ENCODE assay signal across 8 cellular contexts in the genomic region with DNA sequence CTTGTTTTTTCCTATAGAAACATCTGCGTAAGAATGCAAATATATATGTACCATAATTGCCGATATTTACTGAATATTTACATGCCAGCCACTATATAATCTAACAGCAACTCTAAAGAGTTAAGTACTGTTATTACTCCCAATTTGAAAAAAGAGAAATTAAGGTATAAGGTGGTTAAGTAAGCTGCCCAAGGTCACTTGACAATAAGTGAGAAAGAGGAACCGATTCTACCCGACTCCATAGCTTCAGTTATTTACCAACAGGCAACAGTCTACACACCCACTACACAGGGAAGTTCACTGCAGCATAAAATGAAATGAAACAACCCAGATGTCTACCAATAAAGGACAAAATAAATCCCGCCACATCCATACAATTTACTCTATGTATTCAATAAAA. TPM values are rescaled to one million over a fixed set of nuclear protein-coding genes. Genes with fewer than 3 reads are reported as not detected.
A peak's percentile ranks its signal among the peaks of the same experiment; 100 is the strongest.
DNase-seq lines count a peak whose midpoint lies in the region; ATAC-seq and TF ChIP-seq lines count a peak whose summit lies in the region.

No MANE protein-coding gene starts in this region.

- peak overlapping the region; percentile 64 for H3K9ac ChIP-seq in H9 (ENCODE audit: extremely low read depth, insufficient read length, low read length)

- POLR2A ChIA-PET in activated B cell treated with CpG ODN at 0.5 μM for 24 hours (lab: Charles Lee), result interaction anchor here (0.7 to 3.2 kb wide), 6 partner anchors 22 to 289 kb away, joined by 3 to 23 read pairs (median 4); a partner anchor contains a TSS

- H3K27ac Mint-ChIP-seq in activated naive CD4-positive, alpha-beta T cell treated with anti-CD3 and anti-CD28 coated beads for 36 hours, result peak overlapping the region; percentile 18
- H3K27ac Mint-ChIP-seq in H9 (no peak overlapping the region; a peak in 1 of 7 replicates), activated B cell treated with CpG ODN at 0.5 μM for 24 hours (peak overlapping the region; percentile 81)
- H3K27ac Mint-ChIP-seq in stimulated activated naive CD8-positive, alpha-beta T cell treated with anti-CD3 and anti-CD28 coated beads, Interleukin-15, amount 100 ng/mL, for 72 hours, result peak overlapping the region; percentile 42 to 99

- H2BK20ac ChIP-seq in H9 (ENCODE audit: low read depth, low read length, poor library complexity, severe bottlenecking), result no peak overlapping the region

- H3K18ac ChIP-seq in H9 (ENCODE audit: insufficient read length, low read depth, low read length), result no peak overlapping the region

- no peaks in the 10 kb centered on the region for H3K9me3 ChIP-seq in H9 (ENCODE audit: control insufficient read depth, low read depth, low read length)
- H3K9me3 ChIP-seq in iPS DF 6.9 (ENCODE audit: control insufficient read depth, insufficient read depth, low read length), result no peaks in the 10 kb centered on the region

- H3K4me3 Mint-ChIP-seq in activated naive CD4-positive, alpha-beta T cell treated with anti-CD3 and anti-CD28 coated beads for 36 hours, result peak overlapping the region; percentile 89
- H3K4me3 Mint-ChIP-seq in H9 (peak overlapping the region; percentile 84 to 95), activated B cell treated with CpG ODN at 0.5 μM for 24 hours (peak overlapping the region; percentile 94)
- peak overlapping the region; percentile 74 to 90 for H3K4me3 Mint-ChIP-seq in stimulated activated naive CD8-positive, alpha-beta T cell treated with anti-CD3 and anti-CD28 coated beads, Interleukin-15, amount 100 ng/mL, for 72 hours

- no peak overlapping the region for H3K4ac ChIP-seq in H9 (ENCODE audit: low read depth, low read length)

- peaks cover 2% of the 10 kb centered on the region for H3K36me3 Mint-ChIP-seq in activated naive CD4-positive, alpha-beta T cell treated with anti-CD3 and anti-CD28 coated beads for 36 hours (ENCODE audit: low read depth)
- H3K36me3 Mint-ChIP-seq in H9 (ENCODE audit: insufficient read depth in 1 of 3, low read depth in 3 of 3), result peaks cover 6 to 11% (median 8%) of the 10 kb centered on the region in 3 experiments; a peak in 6 of 7 replicates
- peaks cover 4% of the 10 kb centered on the region for H3K36me3 Mint-ChIP-seq in activated B cell treated with CpG ODN at 0.5 μM for 24 hours (ENCODE audit: low read depth)

- H3K4me1 Mint-ChIP-seq in activated naive CD4-positive, alpha-beta T cell treated with anti-CD3 and anti-CD28 coated beads for 36 hours (ENCODE audit: low read depth), result peaks cover 15% of the 10 kb centered on the region
- H3K4me1 Mint-ChIP-seq in H9 (peaks cover 16 to 20% of the 10 kb centered on the region in 2 experiments), activated B cell treated with CpG ODN at 0.5 μM for 24 hours (peaks cover 38% of the 10 kb centered on the region)
- peaks cover 16% of the 10 kb centered on the region for H3K4me1 Mint-ChIP-seq in stimulated activated naive CD8-positive, alpha-beta T cell treated with anti-CD3 and anti-CD28 coated beads, Interleukin-15, amount 100 ng/mL, for 72 hours

- H3K27me3 ChIP-seq in H9 (ENCODE audit: insufficient read depth, low read length), result no peaks in the 10 kb centered on the region
- H3K27me3 ChIP-seq in iPS DF 6.9 (ENCODE audit: control insufficient read depth, insufficient read depth, low read length), result no peaks in the 10 kb centered on the region

- no peak overlapping the region for H4K91ac ChIP-seq in H9 (ENCODE audit: insufficient read length, low read depth, low read length)

- H3K23ac ChIP-seq in H9 (ENCODE audit: insufficient read length, low read depth, low read length), result no peak overlapping the region

- intact Hi-C loops in activated naive CD4-positive, alpha-beta T cell treated with anti-CD3 and anti-CD28 coated beads for 36 hours (cut with micrococcal nuclease), result loop anchor here (2.0 kb wide), 2 partner anchors 27 to 57 kb away; no protein-coding TSS in a partner anchor
- intact Hi-C loops in activated B cell treated with CpG ODN at 0.5 μM for 24 hours (cut with micrococcal nuclease), result no loop called here

- no CpG with 5 or more reads among the region's 5 CpGs for WGBS in H9 (ENCODE audit: extremely low coverage, insufficient read length, low lambda C conversion rate)
- WGBS in iPS DF 6.9 (ENCODE audit: insufficient coverage, insufficient read length), result no CpG with 5 or more reads among the region's 5 CpGs

- H3K27ac ChIP-seq in H9 (ENCODE audit: insufficient read length, low read depth, low read length), result no peak overlapping the region
- no peak overlapping the region for H3K27ac ChIP-seq in iPS DF 6.9 (ENCODE audit: low read length)

- no peaks in the 10 kb centered on the region for H3K27me3 Mint-ChIP-seq in activated naive CD4-positive, alpha-beta T cell treated with anti-CD3 and anti-CD28 coated beads for 36 hours (ENCODE audit: low read depth)
- H3K27me3 Mint-ChIP-seq in H9 (ENCODE audit: low read depth) (0 out of 2 replicates have a peak, but pooled peaks cover 2% of the 10 kb centered on the region), activated B cell treated with CpG ODN at 0.5 μM for 24 hours (no peaks in the 10 kb centered on the region)
- H3K27me3 Mint-ChIP-seq in stimulated activated naive CD8-positive, alpha-beta T cell treated with anti-CD3 and anti-CD28 coated beads, Interleukin-15, amount 100 ng/mL, for 72 hours, result no peaks in the 10 kb centered on the region

- H3K36me3 ChIP-seq in iPS DF 6.9 (ENCODE audit: control insufficient read depth, insufficient read depth, low read length), result no peaks in the 10 kb centered on the region

- H3K9me3 Mint-ChIP-seq in activated naive CD4-positive, alpha-beta T cell treated with anti-CD3 and anti-CD28 coated beads for 36 hours, result peaks cover 2% of the 10 kb centered on the region
- H3K9me3 Mint-ChIP-seq in H9 (no peaks in the 10 kb centered on the region; a peak in 1 of 5 replicates), activated B cell treated with CpG ODN at 0.5 μM for 24 hours (no peaks in the 10 kb centered on the region)
- peaks cover 0 to 4% of the 10 kb centered on the region in 2 donors for H3K9me3 Mint-ChIP-seq in stimulated activated naive CD8-positive, alpha-beta T cell treated with anti-CD3 and anti-CD28 coated beads, Interleukin-15, amount 100 ng/mL, for 72 hours

- H2BK120ac ChIP-seq in H9 (ENCODE audit: low read depth, low read length, poor library complexity, severe bottlenecking), result no peak overlapping the region

- H3K79me1 ChIP-seq in H9 (ENCODE audit: insufficient read depth, low read depth, low read length, poor library complexity, severe bottlenecking), result no peaks in the 10 kb centered on the region

- H3K4me2 ChIP-seq in H9 (ENCODE audit: insufficient read depth, insufficient read length, low read length), result peak overlapping the region; percentile 45

- no peak overlapping the region for H3T11ph ChIP-seq in H9 (ENCODE audit: low read length)

- TF ChIP-seq CTCF in H9 (conservative IDR thresholded peaks at IDR 0.05), result no peak
- no peak for TF ChIP-seq CTCF in activated B cell treated with CpG ODN at 0.5 μM for 24 hours (IDR thresholded peaks at IDR 0.05)

- peaks cover 42% of the 10 kb centered on the region for H3K79me2 ChIP-seq in H9 (ENCODE audit: insufficient read depth, low read length)

- no peaks in the 10 kb centered on the region for H3K4me1 ChIP-seq in H9 (ENCODE audit: insufficient read depth, low read length)
- H3K4me1 ChIP-seq in iPS DF 6.9 (ENCODE audit: control insufficient read depth, insufficient read depth, low read length), result peaks cover 2% of the 10 kb centered on the region; the same call in 1 of the 2 replicates

- no peak overlapping the region for H2BK5ac ChIP-seq in H9 (ENCODE audit: insufficient read length, low read length)

- H3K4me3 ChIP-seq in iPS DF 6.9 (ENCODE audit: low read length), result peak overlapping the region; percentile 42; the same call in 1 of the 2 replicates

- DNase-seq in activated naive CD4-positive, alpha-beta T cell treated with anti-CD3 and anti-CD28 coated beads for 36 hours, result no peak
- no peak for DNase-seq in activated naive CD4-positive, alpha-beta T cell (lab: John Stamatoyannopoulos, UW)
- DNase-seq in H9 (no peak), LoVo (ENCODE audit: low spot score) (peak; percentile 36), activated B cell treated with CpG ODN at 0.5 μM for 24 hours (no peak), iPS DF 6.9 (ENCODE audit: low read depth, low spot score) (no peak)
- no peak for DNase-seq in stimulated activated naive CD8-positive, alpha-beta T cell treated with anti-CD3 and anti-CD28 coated beads, Interleukin-15, amount 100 ng/mL, for 72 hours
- DNase-seq in activated CD4-positive, alpha-beta T cell treated with anti-CD3 and anti-CD28 coated beads, Interleukin-2, amount 50 U/mL, for 1 hour, result no peak

- no peak overlapping the region for H3K56ac ChIP-seq in H9 (ENCODE audit: insufficient read length, low read depth, low read length)

- no peak overlapping the region for H4K5ac ChIP-seq in H9 (ENCODE audit: insufficient read length, low read depth, low read length)

- H4K20me1 ChIP-seq in H9 (ENCODE audit: control insufficient read depth, insufficient read depth, insufficient read length), result no peaks in the 10 kb centered on the region

- no peak overlapping the region for H4K8ac ChIP-seq in H9 (replicated peaks; ENCODE audit: insufficient read length, low read depth, low read length)

- no peak overlapping the region for H2BK12ac ChIP-seq in H9 (ENCODE audit: insufficient read length, low read depth, low read length)

- no peak overlapping the region for H2BK15ac ChIP-seq in H9 (ENCODE audit: low read depth, low read length)

- no peak overlapping the region for H2AK5ac ChIP-seq in H9 (ENCODE audit: insufficient read length, low read length)

- CTCF ChIA-PET in activated naive CD4-positive, alpha-beta T cell treated with anti-CD3 and anti-CD28 coated beads for 36 hours (lab: Charles Lee), result interaction anchor here (0.7 to 1.0 kb wide), 3 partner anchors 8 to 137 kb away, joined by 3 read pairs; no protein-coding TSS in a partner anchor
- CTCF ChIA-PET in activated B cell treated with CpG ODN at 0.5 μM for 24 hours (lab: Charles Lee), result no interaction called here

- peak; percentile 41 for ATAC-seq in activated B cell treated with CpG ODN at 0.5 μM for 24 hours (ENCODE audit: low read depth)
- ATAC-seq in stimulated activated naive CD8-positive, alpha-beta T cell treated with anti-CD3 and anti-CD28 coated beads, Interleukin-15, amount 100 ng/mL, for 72 hours, result no peak

- no peak overlapping the region for H2AFZ ChIP-seq in H9 (ENCODE audit: low read length)

- H3K14ac ChIP-seq in H9 (ENCODE audit: insufficient read depth, low read length), result no peak overlapping the region

- H3K23me2 ChIP-seq in H9 (ENCODE audit: insufficient read length, low read depth, low read length, poor library complexity, severe bottlenecking), result no peaks in the 10 kb centered on the region

RNA-seq across cellular contexts. Expression of a gene that starts 1.1 kb away (rescaled TPM):
- 10 to 100 TPM; 55.5 to 56.8 TPM for total RNA-seq in activated naive CD4-positive, alpha-beta T cell treated with anti-CD3 and anti-CD28 coated beads for 36 hours
- total RNA-seq in H9 (2021), result 56.1 and 60.6 TPM in 2 replicates
- total RNA-seq in activated B cell treated with CpG ODN at 0.5 μM for 24 hours, result 38.8 and 47.1 TPM in 2 replicates

Comparison
In these comparisons a context has a peak if more than half of its experiments do, and no peak if none do; other contexts are left out.
1. H3K27ac Mint-ChIP-seq: peak in activated naive CD4-positive, alpha-beta T cell treated with anti-CD3 and anti-CD28 coated beads for 36 hours (single experiment), activated B cell treated with CpG ODN at 0.5 μM for 24 hours (single experiment) and stimulated activated naive CD8-positive, alpha-beta T cell treated with anti-CD3 and anti-CD28 coated beads, Interleukin-15, amount 100 ng/mL, for 72 hours (2 of 2); none in H9 (0 of 3).
2. Peak in every context shown above with its lines, with median percentiles within 50 percentile points of each other: H3K4me3 Mint-ChIP-seq.